8 cellular contexts compared by ENCODE assay signal in genomic region chr11:3341298-3341697, GRCh38. TPM values are rescaled to one million over a fixed set of nuclear protein-coding genes. Genes with fewer than 3 reads are reported as not detected.
DNase-seq lines count a peak whose midpoint lies in the region; ATAC-seq and TF ChIP-seq lines count a peak whose summit lies in the region.

No MANE protein-coding gene starts in this region.

- DNase-seq in DND-41 (peak; percentile 67), LoVo (ENCODE audit: low spot score) (peak; percentile 9), chondrocyte (ENCODE audit: low spot score) (no peak), mucosa of gallbladder (ENCODE audit: low spot score) (peak; percentile 63)
- DNase-seq in activated CD4-positive, alpha-beta T cell treated with anti-CD3 and anti-CD28 coated beads for 1 hour, result peak; percentile 46
- DNase-seq in stimulated activated CD8-positive, alpha-beta memory T cell treated with anti-CD3 and anti-CD28 coated beads, Interleukin-7, amount 100 ng/mL, for 24 hours (ENCODE audit: low read depth), result peak; percentile 53

- H3K4me2 ChIP-seq in DND-41 (ENCODE audit: insufficient read depth, low read length), result no peak overlapping the region

- ATAC-seq in DND-41 (ENCODE audit: insufficient read depth, low read depth) (peak; percentile 67), GM21515 (IDR thresholded peaks at IDR 0.05; ENCODE audit: unreplicated experiment) (no peak), HG02938 (IDR thresholded peaks at IDR 0.05; ENCODE audit: unreplicated experiment) (no peak)

- no peaks in the 10 kb centered on the region for H3K27me3 ChIP-seq in DND-41 (ENCODE audit: insufficient read depth, low read length, poor library complexity)

- H3K4me3 Mint-ChIP-seq in chondrocyte (ENCODE audit: unreplicated experiment), result no peak overlapping the region

- H3K9me3 ChIP-seq in DND-41 (ENCODE audit: insufficient read depth, low read length, severe bottlenecking), result no peaks in the 10 kb centered on the region

- no peak overlapping the region for H3K27ac ChIP-seq in DND-41 (ENCODE audit: low read length)

- H3K4me1 ChIP-seq in DND-41 (ENCODE audit: insufficient read depth, low read length), result no peaks in the 10 kb centered on the region

- H2AFZ ChIP-seq in DND-41 (ENCODE audit: low read depth, low read length), result no peak overlapping the region

- H3K27me3 Mint-ChIP-seq in chondrocyte (ENCODE audit: low read depth), result peaks cover 11% of the 10 kb centered on the region

- H3K4me3 ChIP-seq in DND-41 (ENCODE audit: low read depth in 1 of 2, low read length in 2 of 2), result no peak overlapping the region

- H3K9ac ChIP-seq in DND-41 (ENCODE audit: low read depth, low read length), result no peak overlapping the region

- no peaks in the 10 kb centered on the region for H3K36me3 ChIP-seq in DND-41 (ENCODE audit: insufficient read depth, low read length)

- H3K27ac Mint-ChIP-seq in chondrocyte (ENCODE audit: unreplicated experiment), result no peak overlapping the region

- H3K79me2 ChIP-seq in DND-41 (ENCODE audit: insufficient read depth, low read length), result no peaks in the 10 kb centered on the region

- peaks cover 5% of the 10 kb centered on the region for H3K9me3 Mint-ChIP-seq in chondrocyte (ENCODE audit: low read depth)

- H4K20me1 ChIP-seq in DND-41 (ENCODE audit: insufficient read depth, low read length), result no peaks in the 10 kb centered on the region

- peak; percentile 91 for TF ChIP-seq CTCF in DND-41 (IDR thresholded peaks at IDR 0.05; ENCODE audit: borderline replicate concordance, extremely low read depth, low read length, poor library complexity, severe bottlenecking)
- TF ChIP-seq CTCF in chondrocyte (IDR thresholded peaks at IDR 0.05), result peak; percentile 69

- H3K4me1 Mint-ChIP-seq in chondrocyte (ENCODE audit: low read depth), result peaks cover 8% of the 10 kb centered on the region

- peaks cover 9% of the 10 kb centered on the region for H3K36me3 Mint-ChIP-seq in chondrocyte (ENCODE audit: low read depth)

RNA-seq across cellular contexts. Expression of gene ZNF195, which starts 37.6 kb away (rescaled TPM):
- total RNA-seq in chondrocyte (15.3 to 18.1 TPM (median 17.5 TPM) in 3 replicates), mucosa of gallbladder (28.3 TPM)
